29 cellular contexts compared by ENCODE assay signal in the genomic region with DNA sequence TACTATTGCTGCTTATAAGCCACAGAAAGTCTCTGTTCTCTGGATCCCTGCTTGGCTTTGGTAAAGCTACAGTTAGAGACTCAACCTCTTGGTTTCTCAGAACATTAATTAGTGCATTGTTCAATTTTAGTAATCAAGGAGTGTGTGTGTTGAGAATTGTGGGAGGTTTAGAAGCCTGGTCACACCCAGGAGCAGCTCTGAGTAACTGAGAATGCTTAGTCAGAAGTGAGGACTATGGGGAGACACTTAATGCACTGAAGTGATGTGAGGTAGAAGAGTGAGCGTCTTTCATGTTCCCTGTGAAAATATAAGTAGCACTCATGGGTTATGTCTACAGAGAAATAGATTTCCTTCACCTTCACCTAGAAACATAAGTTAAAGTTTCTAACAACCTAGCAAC. TPM values are rescaled to one million over a fixed set of nuclear protein-coding genes. Genes with fewer than 3 reads are reported as not detected.
DNase-seq lines count a peak whose midpoint lies in the region; FAIRE-seq and TF ChIP-seq lines count a peak whose summit lies in the region.
"Had no signal": no experiment of that assay in that cellular context is flagged by ENCODE, and none has a peak within 500 bp of the region (broad histone marks: within the 10 kb centered on the region; RNA-seq: fewer than 3 reads in every experiment).

No MANE protein-coding gene starts in this region.

- no peaks in the 10 kb centered on the region for H3K27me3 Mint-ChIP-seq in activated naive CD4-positive, alpha-beta T cell treated with anti-CD3 and anti-CD28 coated beads for 36 hours (ENCODE audit: low read depth)
- H3K27me3 Mint-ChIP-seq in T-helper 2 cell treated with Interferon-gamma antibody and Interleukin-4, amounts not matched to agents 5 μg/mL and 100 μg/mL, for 36 hours (ENCODE audit: low read depth): peaks cover 6% of the 10 kb centered on the region
- H3K27me3 Mint-ChIP-seq: brain; CD8-positive, alpha-beta memory T cell; naive B cell had no signal

- H3K4me1 Mint-ChIP-seq in activated naive CD4-positive, alpha-beta T cell treated with anti-CD3 and anti-CD28 coated beads for 36 hours (ENCODE audit: low read depth): peaks cover 24% of the 10 kb centered on the region
- peaks cover 25% of the 10 kb centered on the region for H3K4me1 Mint-ChIP-seq in T-helper 2 cell treated with Interferon-gamma antibody and Interleukin-4, amounts not matched to agents 5 μg/mL and 100 μg/mL, for 36 hours (ENCODE audit: low read depth)
- H3K4me1 Mint-ChIP-seq: naive B cell had no signal

- H4K20me1 ChIP-seq in GM23248 (ENCODE audit: insufficient read depth) (no peaks in the 10 kb centered on the region), keratinocyte (ENCODE audit: control insufficient read depth, extremely low read depth, insufficient read depth, low read length) (no peaks in the 10 kb centered on the region)

- in situ Hi-C loops in GM23248 (cut with MboI): no loop called here

- H2AFZ ChIP-seq in GM23248: peak overlapping the region; percentile 32; the same call in 1 of the 2 replicates
- no peak overlapping the region for H2AFZ ChIP-seq in keratinocyte (ENCODE audit: control insufficient read depth, low read length)

- peaks cover 12% of the 10 kb centered on the region; the same call in 1 of the 2 replicates for H3F3A ChIP-seq in GM23248 (ENCODE audit: insufficient read depth)

- H3K4me1 ChIP-seq in GM23248 (ENCODE audit: insufficient read depth) (peaks cover 22% of the 10 kb centered on the region), keratinocyte (ENCODE audit: control insufficient read depth, extremely low read depth, insufficient read depth, low read length) (no peaks in the 10 kb centered on the region)
- H3K4me1 ChIP-seq: psoas muscle had no signal

- no peak overlapping the region for H3K4me3 Mint-ChIP-seq in activated naive CD4-positive, alpha-beta T cell treated with anti-CD3 and anti-CD28 coated beads for 36 hours
- no peak overlapping the region for H3K4me3 Mint-ChIP-seq in T-helper 2 cell treated with Interferon-gamma antibody and Interleukin-4, amounts not matched to agents 5 μg/mL and 100 μg/mL, for 36 hours
- H3K4me3 Mint-ChIP-seq: activated CD4-positive, alpha-beta T cell treated with anti-CD3 and anti-CD28 coated beads, Interleukin-2, amount 10 ng/mL, durations not matched to agents 24 days and 14 days; brain; CD8-positive, alpha-beta memory T cell; mesothelial cell of epicardium; naive B cell had no signal

- no peak for TF ChIP-seq CTCF in keratinocyte (optimal IDR thresholded peaks at IDR 0.05 in 1 of 3, IDR thresholded peaks at IDR 0.05 in 1 of 3, conservative IDR thresholded peaks at IDR 0.05 in 1 of 3; ENCODE audit: extremely low read depth in 1 of 3, insufficient read depth in 2 of 3, low read length in 3 of 3)

- 0 out of 2 replicates have a peak, but pooled peaks cover 12% of the 10 kb centered on the region for H3K79me2 ChIP-seq in GM23248 (ENCODE audit: insufficient read depth)
- H3K79me2 ChIP-seq in keratinocyte (ENCODE audit: control insufficient read depth, insufficient read depth, low read length): no peaks in the 10 kb centered on the region

- no peaks in the 10 kb centered on the region for H3K9me1 ChIP-seq in keratinocyte (ENCODE audit: control insufficient read depth, extremely low read depth, insufficient read depth, low read length)

- peak; percentile 66 for FAIRE-seq in keratinocyte (lab: Jason Lieb, UNC)
- FAIRE-seq: frontal cortex, H1, kidney had no signal

- H3K9me3 ChIP-seq in GM23248 (ENCODE audit: low read depth) (no peaks in the 10 kb centered on the region), keratinocyte (ENCODE audit: control insufficient read depth, low read depth, low read length) (no peaks in the 10 kb centered on the region)
- H3K9me3 ChIP-seq: heart right ventricle, psoas muscle, sigmoid colon, stomach, vagina had no signal

- WGBS in GM23248 (ENCODE audit: low coverage in 1 of 2, low lambda C conversion rate in 2 of 2, missing lambda C conversion rate in 2 of 2), 2 experiments: 77 to 89% methylated on average over 1 of the region's 1 CpG

- no peaks in the 10 kb centered on the region for H3K9me2 ChIP-seq in GM23248 (ENCODE audit: insufficient read depth)

- H3K36me3 Mint-ChIP-seq in activated naive CD4-positive, alpha-beta T cell treated with anti-CD3 and anti-CD28 coated beads for 36 hours (ENCODE audit: low read depth): no peaks in the 10 kb centered on the region
- peaks cover 3% of the 10 kb centered on the region for H3K36me3 Mint-ChIP-seq in T-helper 2 cell treated with Interferon-gamma antibody and Interleukin-4, amounts not matched to agents 5 μg/mL and 100 μg/mL, for 36 hours (ENCODE audit: low read depth)
- H3K36me3 Mint-ChIP-seq: brain; CD8-positive, alpha-beta memory T cell; mesothelial cell of epicardium; naive B cell had no signal

- H3K36me3 ChIP-seq in GM23248 (ENCODE audit: low read depth) (no peaks in the 10 kb centered on the region), keratinocyte (ENCODE audit: control insufficient read depth in 2 of 2, extremely low read depth in 1 of 2, insufficient read depth in 2 of 2, low read length in 2 of 2) (no peaks in the 10 kb centered on the region)
- H3K36me3 ChIP-seq: heart right ventricle, sigmoid colon, stomach, vagina had no signal

- peak; percentile 32 for DNase-seq in activated naive CD4-positive, alpha-beta T cell treated with anti-CD3 and anti-CD28 coated beads for 36 hours
- DNase-seq in activated naive CD4-positive, alpha-beta T cell treated with Interleukin-2 at 50 U/mL for 16 hours: no peak
- DNase-seq in GM23248: peak; percentile 50
- DNase-seq in T-helper 2 cell treated with Interferon-gamma antibody and Interleukin-4, amounts not matched to agents 5 μg/mL and 100 μg/mL, for 36 hours (ENCODE audit: low spot score): peak; percentile 10
- no peak for DNase-seq in keratinocyte (ENCODE audit: low read depth, low spot score)
- no peak for DNase-seq in NOMO-1 (lab: John Stamatoyannopoulos, UW; ENCODE audit: unreplicated experiment in 2 of 2)
- DNase-seq in retina: no peak
- DNase-seq: activated CD4-positive, alpha-beta T cell treated with anti-CD3 and anti-CD28 coated beads, Interleukin-2, amount 10 ng/mL, durations not matched to agents 24 days and 14 days; activated gamma-delta T cell; CD8-positive, alpha-beta memory T cell; heart right ventricle; KG1; kidney; naive B cell; NCI-H1092 treated with DMSO at 0.1 percent for 48 hours; NCI-H1694 treated with DMSO at 0.1 percent for 48 hours; NCI-H446; NCI-H748 treated with DMSO at 0.1 percent for 48 hours; nucleus accumbens; psoas muscle; SIG-M5; sigmoid colon; stomach had no signal

- no peaks in the 10 kb centered on the region for H3K27me3 ChIP-seq in GM23248 (replicated peaks; ENCODE audit: insufficient read depth)
- H3K27me3 ChIP-seq in keratinocyte (ENCODE audit: control insufficient read depth, extremely low read depth, insufficient read depth, low read length): no peaks in the 10 kb centered on the region
- H3K27me3 ChIP-seq: heart right ventricle, sigmoid colon, stomach, vagina had no signal

- H3K9ac ChIP-seq in GM23248: no peak overlapping the region
- no peak overlapping the region for H3K9ac ChIP-seq in keratinocyte (ENCODE audit: control insufficient read depth, extremely low read depth, insufficient read depth, low read length)

- no peak overlapping the region for H3K4me3 ChIP-seq in GM23248
- H3K4me3 ChIP-seq in keratinocyte (ENCODE audit: control insufficient read depth in 2 of 3, extremely low read depth in 1 of 3, insufficient read depth in 2 of 3, low read depth in 1 of 3, low read length in 3 of 3): no peak overlapping the region
- H3K4me3 ChIP-seq: heart right ventricle, psoas muscle, sigmoid colon, stomach, vagina had no signal

- CTCF ChIA-PET in activated naive CD4-positive, alpha-beta T cell treated with anti-CD3 and anti-CD28 coated beads for 36 hours (lab: Charles Lee): interaction anchor here (0.5 to 1.4 kb wide), 2 partner anchors 31 to 257 kb away, joined by 3 to 4 read pairs; no protein-coding TSS in a partner anchor

- no peaks in the 10 kb centered on the region for H3K9me3 Mint-ChIP-seq in activated naive CD4-positive, alpha-beta T cell treated with anti-CD3 and anti-CD28 coated beads for 36 hours
- H3K9me3 Mint-ChIP-seq in T-helper 2 cell treated with Interferon-gamma antibody and Interleukin-4, amounts not matched to agents 5 μg/mL and 100 μg/mL, for 36 hours: no peaks in the 10 kb centered on the region
- H3K9me3 Mint-ChIP-seq: activated CD4-positive, alpha-beta T cell treated with anti-CD3 and anti-CD28 coated beads, Interleukin-2, amount 10 ng/mL, durations not matched to agents 24 days and 14 days; brain; CD8-positive, alpha-beta memory T cell; mesothelial cell of epicardium; naive B cell had no signal

- no peak overlapping the region for H3K27ac Mint-ChIP-seq in activated naive CD4-positive, alpha-beta T cell treated with anti-CD3 and anti-CD28 coated beads for 36 hours
- no peak overlapping the region for H3K27ac Mint-ChIP-seq in T-helper 2 cell treated with Interferon-gamma antibody and Interleukin-4, amounts not matched to agents 5 μg/mL and 100 μg/mL, for 36 hours
- H3K27ac Mint-ChIP-seq: activated CD4-positive, alpha-beta T cell treated with anti-CD3 and anti-CD28 coated beads, Interleukin-2, amount 10 ng/mL, durations not matched to agents 24 days and 14 days; brain; CD8-positive, alpha-beta memory T cell; mesothelial cell of epicardium; naive B cell had no signal

- no peak overlapping the region; the same call in 1 of the 2 replicates for H3K27ac ChIP-seq in GM23248
- H3K27ac ChIP-seq in keratinocyte (ENCODE audit: control insufficient read depth, insufficient read depth, low read length): no peak overlapping the region
- H3K27ac ChIP-seq: heart right ventricle, HL-60, psoas muscle, sigmoid colon, vagina had no signal

- intact Hi-C loops in activated naive CD4-positive, alpha-beta T cell treated with anti-CD3 and anti-CD28 coated beads for 36 hours (cut with micrococcal nuclease): loop anchor here (1.0 kb wide), 3 partner anchors 14 to 40 kb away; a partner anchor contains a TSS

- H3K4me2 ChIP-seq in GM23248 (ENCODE audit: unreplicated experiment): no peak overlapping the region
- no peak overlapping the region for H3K4me2 ChIP-seq in keratinocyte (ENCODE audit: control insufficient read depth, extremely low read depth, insufficient read depth, low read depth, low read length)

- dilution Hi-C loops in keratinocyte (cut with MboI; ENCODE audit: extremely low pct_ligation_motif_present, low sequenced_read_pairs): no loop called here

RNA-seq across cellular contexts. Expression of a gene that starts 8.3 kb away (rescaled TPM):
- total RNA-seq in activated naive CD4-positive, alpha-beta T cell treated with anti-CD3 and anti-CD28 coated beads for 36 hours: 1 to 10 TPM; 3.6 to 4.0 TPM
- total RNA-seq in GM23248 (2014; rRNA removed; shearing (Covaris generic)): 161 and 164 TPM in 2 replicates
- polyA plus RNA-seq in GM23248 (2016; fragmentation: Nextera tagmentation; extraction: Ambion mirVana): 249 and 262 TPM in 2 replicates
- 3.0 to 9.3 TPM (median 3.7 TPM) in 3 replicates for polyA plus RNA-seq in keratinocyte
- 4.7 TPM for polyA plus RNA-seq in keratinocyte (2011; ENCODE audit: low read depth)
- 12.4 and 13.2 TPM in 2 replicates for polyA plus RNA-seq in keratinocyte (2011; cell fraction: cytosol; rRNA removed)
- 8.5 and 11.8 TPM in 2 replicates for polyA plus RNA-seq in keratinocyte (2011; cell fraction: nucleus; rRNA removed)
- polyA plus RNA-seq in keratinocyte (2012; ENCODE audit: low replicate concordance): 10.9 and 14.3 TPM in 2 replicates
- 6.2 to 12.6 TPM (median 8.3 TPM) in 3 replicates for polyA minus RNA-seq in keratinocyte
- polyA minus RNA-seq in keratinocyte (2011; cell fraction: cytosol; rRNA and poly(A)+ RNA removed): 10.4 TPM
- polyA minus RNA-seq in keratinocyte (2011; cell fraction: nucleus; rRNA and poly(A)+ RNA removed): 4.1 and 6.2 TPM in 2 replicates

RNA-seq across cellular contexts. Expression of a gene that starts 29.7 kb away (rescaled TPM):
- total RNA-seq in activated naive CD4-positive, alpha-beta T cell treated with anti-CD3 and anti-CD28 coated beads for 36 hours: 10 to 100 TPM; 69.3 to 72.9 TPM
- 69.0 and 77.8 TPM in 2 replicates for total RNA-seq in GM23248 (2014; rRNA removed; shearing (Covaris generic))
- polyA plus RNA-seq in GM23248 (2016; fragmentation: Nextera tagmentation; extraction: Ambion mirVana) (54.5 and 55.4 TPM in 2 replicates), keratinocyte (31.4 to 44.8 TPM (median 32.5 TPM) in 3 replicates)
- polyA plus RNA-seq in keratinocyte (2011; ENCODE audit: low read depth): 17.5 TPM
- 19.6 and 43.5 TPM in 2 replicates for polyA plus RNA-seq in keratinocyte (2011; cell fraction: cytosol; rRNA removed)
- 60.0 and 82.0 TPM in 2 replicates for polyA plus RNA-seq in keratinocyte (2011; cell fraction: nucleus; rRNA removed)
- 20.1 and 21.0 TPM in 2 replicates for polyA plus RNA-seq in keratinocyte (2012; ENCODE audit: low replicate concordance)
- polyA minus RNA-seq in keratinocyte: 3.7 to 38.8 TPM (median 26.8 TPM) in 3 replicates
- polyA minus RNA-seq in keratinocyte (2011; cell fraction: cytosol; rRNA and poly(A)+ RNA removed): 30.3 TPM
- 28.5 and 58.2 TPM in 2 replicates for polyA minus RNA-seq in keratinocyte (2011; cell fraction: nucleus; rRNA and poly(A)+ RNA removed)

Comparison
In these comparisons a context has a peak if more than half of its experiments do, and no peak if none do; other contexts are left out.
1. DNase-seq: peak in activated naive CD4-positive, alpha-beta T cell treated with anti-CD3 and anti-CD28 coated beads for 36 hours (single experiment), GM23248 (single experiment) and T-helper 2 cell treated with Interferon-gamma antibody and Interleukin-4, amounts not matched to agents 5 μg/mL and 100 μg/mL, for 36 hours (single experiment); none in activated naive CD4-positive, alpha-beta T cell treated with Interleukin-2 at 50 U/mL for 16 hours (single experiment), keratinocyte (single experiment), NOMO-1 (0 of 2) and retina (single experiment).
2. RNA of a gene that starts 8.3 kb away (total RNA-seq): 161 to 164 TPM in GM23248; 3.6 to 4.0 TPM in activated naive CD4-positive, alpha-beta T cell treated with anti-CD3 and anti-CD28 coated beads for 36 hours; every median in the first group is over 10 times any median in the second.